ENCODE assay signal across 8 cellular contexts in the genomic region with DNA sequence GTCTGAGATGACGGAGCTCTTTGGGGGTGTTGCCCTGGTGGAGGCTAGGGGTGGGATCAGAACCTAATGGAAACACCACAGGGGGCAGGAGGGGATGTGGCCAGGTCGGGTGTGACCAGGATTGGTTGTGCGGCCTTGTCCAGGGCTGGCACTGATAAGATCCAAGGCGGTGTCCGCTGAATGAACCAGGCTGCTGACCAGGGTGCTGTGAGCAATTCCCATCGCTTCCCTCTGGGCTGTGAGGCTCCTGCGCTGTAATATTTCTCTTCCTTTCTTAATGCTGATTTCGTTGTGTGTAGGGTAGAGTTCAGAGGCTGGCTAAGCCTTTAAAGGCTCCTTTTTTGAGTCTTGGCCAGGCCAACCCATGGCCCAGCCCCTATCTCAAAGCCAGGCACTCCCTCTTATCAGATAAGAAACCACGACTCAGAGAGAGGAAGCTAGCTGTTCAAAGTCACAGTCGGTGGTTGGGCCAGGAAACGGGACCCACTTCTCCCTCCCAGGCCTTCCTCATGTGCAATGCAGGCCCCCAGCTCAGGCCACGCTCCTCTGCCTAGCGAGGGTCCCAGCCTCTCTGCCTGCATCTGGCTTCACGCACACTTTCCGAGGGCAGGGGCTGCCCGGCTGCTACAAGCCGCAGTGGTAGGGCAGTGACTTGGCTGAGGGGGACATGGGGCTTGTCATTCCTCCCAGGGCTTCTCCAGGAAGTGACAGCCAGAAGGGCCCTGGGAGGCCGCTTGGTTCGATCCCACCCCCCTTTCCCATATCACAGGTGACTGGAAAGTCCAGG. TPM values are rescaled to one million over a fixed set of nuclear protein-coding genes. Genes with fewer than 3 reads are reported as not detected.
DNase-seq lines count a peak whose midpoint lies in the region; FAIRE-seq and TF ChIP-seq lines count a peak whose summit lies in the region.

No MANE protein-coding gene starts in this region.

- H3K36me3 Mint-ChIP-seq in activated naive CD4-positive, alpha-beta T cell treated with anti-CD3 and anti-CD28 coated beads, Interleukin-2, amount 50 U/mL, for 24 hours = no peaks in the 10 kb centered on the region
- no peaks in the 10 kb centered on the region for H3K36me3 Mint-ChIP-seq in osteocyte (ENCODE audit: unreplicated experiment)

- H3K27ac ChIP-seq in muscle layer of duodenum (ENCODE audit: low read length) (peak overlapping the region; percentile 67), tibial artery (no peak overlapping the region)

- H3K27me3 ChIP-seq in muscle layer of duodenum (ENCODE audit: low read depth, low read length) (no peaks in the 10 kb centered on the region), tibial artery (peaks cover 0 to 3% of the 10 kb centered on the region in 2 donors)

- no peaks in the 10 kb centered on the region for H3K36me3 ChIP-seq in muscle layer of duodenum (ENCODE audit: control insufficient read depth in 1 of 2, insufficient read depth in 2 of 2, low read length in 2 of 2)
- H3K36me3 ChIP-seq in tibial artery = no peaks in the 10 kb centered on the region

- no peaks in the 10 kb centered on the region for H3K4me1 ChIP-seq in muscle layer of duodenum (ENCODE audit: control insufficient read depth in 1 of 2, insufficient read depth in 2 of 2, low read length in 2 of 2)
- no peaks in the 10 kb centered on the region for H3K4me1 ChIP-seq in tibial artery

- H3K27ac Mint-ChIP-seq in activated naive CD4-positive, alpha-beta T cell treated with anti-CD3 and anti-CD28 coated beads, Interleukin-2, amount 50 U/mL, for 24 hours = no peak overlapping the region
- H3K27ac Mint-ChIP-seq in osteocyte (ENCODE audit: unreplicated experiment) = no peak overlapping the region

- H3K9me3 Mint-ChIP-seq in activated naive CD4-positive, alpha-beta T cell treated with anti-CD3 and anti-CD28 coated beads, Interleukin-2, amount 50 U/mL, for 24 hours = no peaks in the 10 kb centered on the region
- H3K9me3 Mint-ChIP-seq in osteocyte (ENCODE audit: unreplicated experiment) = no peaks in the 10 kb centered on the region

- peak overlapping the region; percentile 72 for H3K4me3 Mint-ChIP-seq in activated naive CD4-positive, alpha-beta T cell treated with anti-CD3 and anti-CD28 coated beads, Interleukin-2, amount 50 U/mL, for 24 hours
- no peak overlapping the region for H3K4me3 Mint-ChIP-seq in osteocyte (ENCODE audit: unreplicated experiment)

- TF ChIP-seq CTCF in tibial artery (IDR thresholded peaks at IDR 0.05) (no peak), osteocyte (IDR thresholded peaks at IDR 0.05) (no peak)

- FAIRE-seq in RCC 7860 (lab: Jason Lieb, UNC) = no peak
- FAIRE-seq in GM19239 (lab: Jason Lieb, UNC) = no peak

- DNase-seq in CMK (ENCODE audit: low read depth) = peak; percentile 89
- peak; percentile 42 for DNase-seq in RCC 7860 (ENCODE audit: low spot score)
- no peak for DNase-seq in tibial artery
- no peak for DNase-seq in GM19239 (ENCODE audit: insufficient read length, low spot score)
- DNase-seq in AG20443 (ENCODE audit: low spot score) = no peak
- DNase-seq in osteocyte (ENCODE audit: extremely low spot score, unreplicated experiment) = no peak

- no peak overlapping the region for H3K4me3 ChIP-seq in muscle layer of duodenum (ENCODE audit: low read depth in 1 of 2, low read length in 2 of 2)
- H3K4me3 ChIP-seq in tibial artery = no peak overlapping the region

- H3K27me3 Mint-ChIP-seq in activated naive CD4-positive, alpha-beta T cell treated with anti-CD3 and anti-CD28 coated beads, Interleukin-2, amount 50 U/mL, for 24 hours = no peaks in the 10 kb centered on the region
- H3K27me3 Mint-ChIP-seq in osteocyte (ENCODE audit: unreplicated experiment) = no peaks in the 10 kb centered on the region

- H3K9me3 ChIP-seq in muscle layer of duodenum (ENCODE audit: control insufficient read depth in 1 of 2, low read length in 2 of 2) = no peaks in the 10 kb centered on the region
- no peaks in the 10 kb centered on the region for H3K9me3 ChIP-seq in tibial artery

- intact Hi-C loops in tibial artery (cut with DNase I; ENCODE audit: low total_unique reads) = no loop called here

- peaks cover 52% of the 10 kb centered on the region for H3K4me1 Mint-ChIP-seq in activated naive CD4-positive, alpha-beta T cell treated with anti-CD3 and anti-CD28 coated beads, Interleukin-2, amount 50 U/mL, for 24 hours
- H3K4me1 Mint-ChIP-seq in osteocyte (ENCODE audit: unreplicated experiment) = peaks cover 26% of the 10 kb centered on the region

RNA-seq across cellular contexts. Expression of a gene that starts 26.0 kb away (rescaled TPM):
- total RNA-seq in osteocyte = 82.6 and 83.2 TPM in 2 replicates

Comparison
In these comparisons a context has a peak if more than half of its experiments do, and no peak if none do; other contexts are left out.
1. DNase-seq: peak in CMK (single experiment) and RCC 7860 (single experiment); none in tibial artery (0 of 2), GM19239 (single experiment), AG20443 (single experiment) and osteocyte (single experiment).